Comparison of ENCODE assay signal across 11 cellular contexts in the genomic region with DNA sequence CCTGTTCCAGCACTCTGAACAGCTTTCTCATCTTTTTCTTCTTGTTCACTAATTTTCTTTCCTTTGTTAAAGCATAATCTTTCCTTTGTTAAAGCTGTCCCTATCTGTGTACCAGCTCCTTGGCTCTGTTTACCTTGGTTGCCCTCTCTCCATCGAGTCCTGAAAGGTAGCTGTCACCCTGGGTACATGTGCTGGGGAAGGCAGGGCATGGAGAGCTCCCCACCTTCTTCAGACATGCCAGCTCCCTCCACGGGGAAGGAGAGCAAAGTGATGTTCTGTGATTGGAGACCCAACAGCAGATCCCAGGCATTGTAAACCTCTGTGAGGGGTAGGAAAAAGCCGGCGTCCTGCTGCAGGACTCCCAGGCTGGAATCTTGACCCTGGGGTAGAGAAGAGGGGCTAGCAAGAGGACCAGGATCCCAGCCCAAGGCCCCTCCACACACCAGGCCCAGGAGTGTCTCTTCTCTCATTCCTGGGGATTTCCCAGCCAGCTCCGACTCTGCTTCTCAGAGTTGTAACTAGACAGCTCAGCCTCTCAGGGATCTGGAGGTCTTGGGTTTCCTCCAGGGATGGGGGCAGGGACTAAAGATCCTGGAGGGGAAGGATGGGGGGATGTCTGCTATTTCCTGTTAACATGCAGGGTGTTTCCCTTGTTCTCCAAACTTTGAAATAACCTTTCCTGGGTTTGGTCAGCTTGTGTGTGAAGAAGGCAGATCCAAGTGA. TPM values are rescaled to one million over a fixed set of nuclear protein-coding genes. Genes with fewer than 3 reads are reported as not detected.
DNase-seq lines count a peak whose midpoint lies in the region; ATAC-seq and TF ChIP-seq lines count a peak whose summit lies in the region.
"Had no signal": no experiment of that assay in that cellular context is flagged by ENCODE, and none has a peak within 500 bp of the region (broad histone marks: within the 10 kb centered on the region; RNA-seq: fewer than 3 reads in every experiment).

No MANE protein-coding gene starts in this region.

- DNase-seq in caudate nucleus (lab: John Stamatoyannopoulos, UW) (no peak), mesendoderm (peak; percentile 52), Karpas-422 (no peak)
- DNase-seq: GOT3 had no signal

- H2AK5ac ChIP-seq in mesendoderm (ENCODE audit: low read length) = no peak overlapping the region

- no peak overlapping the region for H4K8ac ChIP-seq in mesendoderm (ENCODE audit: low read depth, low read length)

- H3K23ac ChIP-seq in mesendoderm (ENCODE audit: low read length) = no peak overlapping the region

- H3K9me3 ChIP-seq in BLaER1 treated with 17β-estradiol and CSF1 and Interleukin-3, amounts not matched to agents 10 nM and 100 nM (replicated peaks in 1 of 11) = no peaks in the 10 kb centered on the region; a peak in 2 of 22 replicates
- H3K9me3 ChIP-seq in Loucy (ENCODE audit: insufficient read depth, low read depth, low read length) (no peaks in the 10 kb centered on the region), Karpas-422 (ENCODE audit: low read length) (no peaks in the 10 kb centered on the region)
- H3K9me3 ChIP-seq: mucosa of descending colon had no signal

- H3K18ac ChIP-seq in mesendoderm (ENCODE audit: low read length) = no peak overlapping the region

- TF ChIP-seq CTCF in Loucy (conservative IDR thresholded peaks at IDR 0.05; ENCODE audit: low read length) = no peak

- H3K4me1 ChIP-seq in BLaER1 treated with 17β-estradiol and CSF1 and Interleukin-3, amounts not matched to agents 10 nM and 100 nM = peaks cover 48 to 99% (median 86%) of the 10 kb centered on the region in 10 experiments
- H3K4me1 ChIP-seq in Loucy (ENCODE audit: insufficient read depth, low read length, poor library complexity, severe bottlenecking) (peaks cover 33% of the 10 kb centered on the region), mesendoderm (ENCODE audit: control insufficient read depth, low read depth, low read length) (peaks cover 3% of the 10 kb centered on the region), Karpas-422 (ENCODE audit: low read length) (peaks cover 8% of the 10 kb centered on the region)

- H3K27ac ChIP-seq in BLaER1 treated with 17β-estradiol and CSF1 and Interleukin-3, amounts not matched to agents 10 nM and 100 nM = peak overlapping the region in 10 of 11 experiments; percentile 14 to 85 (median 76); a peak in 18 of 22 replicates
- H3K27ac ChIP-seq in caudate nucleus (ENCODE audit: low read depth, low read length) (peak overlapping the region; percentile 11), mesendoderm (ENCODE audit: low read depth, low read length) (peak overlapping the region; percentile 3), Karpas-422 (ENCODE audit: low read length) (no peak overlapping the region)

- H3K79me2 ChIP-seq in Loucy (ENCODE audit: insufficient read depth, low read length) (no peaks in the 10 kb centered on the region), mesendoderm (ENCODE audit: control insufficient read depth, insufficient read depth, low read length) (no peaks in the 10 kb centered on the region), Karpas-422 (ENCODE audit: low read length) (no peaks in the 10 kb centered on the region)

- H3F3A ChIP-seq in Loucy (ENCODE audit: low read depth) = no peaks in the 10 kb centered on the region

- peak overlapping the region in 10 of 11 experiments; percentile 14 to 68 (median 58); a peak in 19 of 22 replicates for H3K9ac ChIP-seq in BLaER1 treated with 17β-estradiol and CSF1 and Interleukin-3, amounts not matched to agents 10 nM and 100 nM
- H3K9ac ChIP-seq in Loucy (ENCODE audit: low read depth, low read length, poor library complexity, severe bottlenecking) (no peak overlapping the region), mesendoderm (ENCODE audit: low read length) (no peak overlapping the region), Karpas-422 (ENCODE audit: low read length) (no peak overlapping the region)

- no CpG with 5 or more reads among the region's 5 CpGs for WGBS in mesendoderm (ENCODE audit: extremely low coverage, insufficient coverage, low lambda C conversion rate)

- peak overlapping the region in 6 of 10 experiments; percentile 33 to 46 (median 42); a peak in 11 of 20 replicates for H3K4me3 ChIP-seq in BLaER1 treated with 17β-estradiol and CSF1 and Interleukin-3, amounts not matched to agents 10 nM and 100 nM
- peak overlapping the region; percentile 26 for H3K4me3 ChIP-seq in Loucy (ENCODE audit: low read length, poor library complexity, severe bottlenecking)
- no peak overlapping the region for H3K4me3 ChIP-seq in mesendoderm (ENCODE audit: low read length)
- H3K4me3 ChIP-seq in Karpas-422 (ENCODE audit: low read length) = no peak overlapping the region
- H3K4me3 ChIP-seq: mucosa of descending colon had no signal

- no peaks in the 10 kb centered on the region for H3K36me3 ChIP-seq in BLaER1 treated with 17β-estradiol and CSF1 and Interleukin-3, amounts not matched to agents 10 nM and 100 nM
- no peaks in the 10 kb centered on the region for H3K36me3 ChIP-seq in Loucy (ENCODE audit: insufficient read depth, low read length)
- H3K36me3 ChIP-seq in mesendoderm (ENCODE audit: control insufficient read depth, insufficient read depth, low read length) = no peaks in the 10 kb centered on the region
- no peaks in the 10 kb centered on the region for H3K36me3 ChIP-seq in Karpas-422 (ENCODE audit: insufficient read depth, low read length)

- peak overlapping the region; percentile 53 to 99 (median 93) for H3K4me2 ChIP-seq in BLaER1 treated with 17β-estradiol and CSF1 and Interleukin-3, amounts not matched to agents 10 nM and 100 nM
- H3K4me2 ChIP-seq in Loucy (ENCODE audit: low read depth, low read length, poor library complexity, severe bottlenecking) (peak overlapping the region; percentile 53), mesendoderm (ENCODE audit: low read length) (no peak overlapping the region), Karpas-422 (ENCODE audit: low read depth, low read length, poor library complexity, severe bottlenecking) (no peak overlapping the region)

- H3K27me3 ChIP-seq in BLaER1 treated with 17β-estradiol and CSF1 and Interleukin-3, amounts not matched to agents 10 nM and 100 nM = peaks cover 0 to 26% (median 7%) of the 10 kb centered on the region in 11 experiments; a peak in 13 of 22 replicates
- no peaks in the 10 kb centered on the region for H3K27me3 ChIP-seq in Loucy (ENCODE audit: insufficient read depth, low read length, poor library complexity, severe bottlenecking)
- H3K27me3 ChIP-seq in mesendoderm (ENCODE audit: insufficient read depth, low read length, poor library complexity) = no peaks in the 10 kb centered on the region
- H3K27me3 ChIP-seq in Karpas-422 (ENCODE audit: low read length) = no peaks in the 10 kb centered on the region

- no peak overlapping the region for H4K5ac ChIP-seq in mesendoderm (ENCODE audit: low read length)

- H2BK5ac ChIP-seq in mesendoderm (ENCODE audit: low read length) = no peak overlapping the region

- H3K9me2 ChIP-seq in Loucy (replicated peaks; ENCODE audit: low read depth, low read length) (no peaks in the 10 kb centered on the region), Karpas-422 (replicated peaks; ENCODE audit: insufficient read depth, low read length) (no peaks in the 10 kb centered on the region)

- no peak overlapping the region for H2BK15ac ChIP-seq in mesendoderm (replicated peaks; ENCODE audit: low read depth)

- no peaks in the 10 kb centered on the region for H3K79me1 ChIP-seq in mesendoderm (ENCODE audit: low read length)

- no peak for ATAC-seq in GM18517 (IDR thresholded peaks at IDR 0.05; ENCODE audit: unreplicated experiment)
- ATAC-seq in GM18498 (IDR thresholded peaks at IDR 0.05; ENCODE audit: unreplicated experiment) = no peak
- ATAC-seq in HG02981 (IDR thresholded peaks at IDR 0.05; ENCODE audit: unreplicated experiment) = no peak
- ATAC-seq: mucosa of descending colon, sciatic nerve had no signal

- no peaks in the 10 kb centered on the region for H4K20me1 ChIP-seq in BLaER1 treated with 17β-estradiol and CSF1 and Interleukin-3, amounts not matched to agents 10 nM and 100 nM
- H4K20me1 ChIP-seq in Loucy (ENCODE audit: insufficient read depth, low read length, poor library complexity, severe bottlenecking) (no peaks in the 10 kb centered on the region), Karpas-422 (ENCODE audit: insufficient read depth, low read depth, low read length) (no peaks in the 10 kb centered on the region)

- peak overlapping the region; percentile 19 for H3K56ac ChIP-seq in mesendoderm (ENCODE audit: low read length)

- no peak overlapping the region for H3K4ac ChIP-seq in mesendoderm (ENCODE audit: low read depth, low read length)

- H2AFZ ChIP-seq in Loucy (ENCODE audit: low read length) (no peak overlapping the region), Karpas-422 (ENCODE audit: low read length) (no peak overlapping the region)

- peak overlapping the region; percentile 16 for H2BK120ac ChIP-seq in mesendoderm (ENCODE audit: low read depth, low read length)

RNA-seq across cellular contexts. Expression of gene TMCC2, which starts 34.4 kb away (rescaled TPM):
- 3.2 TPM for polyA plus RNA-seq in mesendoderm (2013, experiment 1 of 2)
- 3.2 TPM for polyA plus RNA-seq in mesendoderm (2013, experiment 2 of 2)
- 0.89 and 1.3 TPM in 2 replicates for total RNA-seq in Karpas-422 (2014; rRNA removed; shearing (Covaris generic); ENCODE audit: low replicate concordance)

RNA-seq across cellular contexts. Expression of gene DSTYK, which starts 50.6 kb away (rescaled TPM):
- polyA plus RNA-seq in mesendoderm (2013, experiment 1 of 2) = 3.8 TPM
- 3.6 TPM for polyA plus RNA-seq in mesendoderm (2013, experiment 2 of 2)
- 1.5 and 1.6 TPM in 2 replicates for total RNA-seq in Karpas-422 (2014; rRNA removed; shearing (Covaris generic); ENCODE audit: low replicate concordance)

RNA-seq across cellular contexts. Expression of gene NUAK2, which starts 59.4 kb away (rescaled TPM):
- polyA plus RNA-seq in mesendoderm (2013, experiment 1 of 2) = 11.0 TPM
- 11.3 TPM for polyA plus RNA-seq in mesendoderm (2013, experiment 2 of 2)
- total RNA-seq in Karpas-422 (2014; rRNA removed; shearing (Covaris generic); ENCODE audit: low replicate concordance) = 1.4 TPM in 2 replicates

Comparison
In these comparisons a context has a peak if more than half of its experiments do, and no peak if none do; other contexts are left out.
1. H3K4me2 ChIP-seq: peak in BLaER1 treated with 17β-estradiol and CSF1 and Interleukin-3, amounts not matched to agents 10 nM and 100 nM (11 of 11) and Loucy (single experiment); none in mesendoderm (single experiment) and Karpas-422 (single experiment).
2. H3K4me3 ChIP-seq: peak in BLaER1 treated with 17β-estradiol and CSF1 and Interleukin-3, amounts not matched to agents 10 nM and 100 nM (6 of 10) and Loucy (single experiment); none in mesendoderm (single experiment) and Karpas-422 (single experiment).
3. H3K9ac ChIP-seq: peak in BLaER1 treated with 17β-estradiol and CSF1 and Interleukin-3, amounts not matched to agents 10 nM and 100 nM (10 of 11); none in Loucy (single experiment), mesendoderm (single experiment) and Karpas-422 (single experiment).